Comparison of ENCODE assay signal across 11 cellular contexts in the genomic region with DNA sequence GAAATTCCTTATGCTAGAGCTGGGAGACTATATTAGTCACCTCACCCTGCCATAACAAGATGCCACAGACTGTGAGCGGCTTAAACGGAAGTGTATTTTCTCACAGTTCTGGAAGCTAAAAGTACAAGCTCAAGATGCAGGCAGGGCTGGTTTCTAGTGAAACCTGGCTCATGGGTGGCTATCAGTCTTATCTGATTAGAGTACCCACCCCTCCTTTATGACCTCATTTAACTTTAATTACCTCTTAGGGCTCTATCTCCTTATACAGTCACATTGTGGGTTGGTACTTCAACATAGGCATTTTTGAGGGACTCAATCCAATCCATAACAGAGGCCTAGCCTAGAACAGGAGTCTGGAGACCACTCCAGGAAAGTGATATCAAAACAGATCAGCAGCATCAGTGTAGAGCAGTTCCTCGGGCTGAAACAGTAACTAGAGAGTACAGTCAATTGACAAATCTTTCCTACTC. TPM values are rescaled to one million over a fixed set of nuclear protein-coding genes. Genes with fewer than 3 reads are reported as not detected.
DNase-seq lines count a peak whose midpoint lies in the region; ATAC-seq and TF ChIP-seq lines count a peak whose summit lies in the region.
"Had no signal": no experiment of that assay in that cellular context is flagged by ENCODE, and none has a peak within 500 bp of the region (broad histone marks: within the 10 kb centered on the region; RNA-seq: fewer than 3 reads in every experiment).

No MANE protein-coding gene starts in this region.

- H3K79me2 ChIP-seq in hepatocyte, result peaks cover 25% of the 10 kb centered on the region

- H2AFZ ChIP-seq in hepatocyte, result no peak overlapping the region

- H3K9me3 ChIP-seq in hepatocyte (ENCODE audit: low read depth) (no peaks in the 10 kb centered on the region), suprapubic skin (no peaks in the 10 kb centered on the region)

- H4K20me1 ChIP-seq in hepatocyte (ENCODE audit: insufficient read depth, poor library complexity, severe bottlenecking), result peaks cover 19% of the 10 kb centered on the region

- no peak for TF ChIP-seq EP300 in suprapubic skin (IDR thresholded peaks at IDR 0.05)

- no peaks in the 10 kb centered on the region for H3K9me2 ChIP-seq in hepatocyte (replicated peaks; ENCODE audit: insufficient read depth)

- H3K27ac ChIP-seq in hepatocyte (peak overlapping the region; percentile 70), suprapubic skin (no peak overlapping the region)

- no peak overlapping the region for H3K4me2 ChIP-seq in hepatocyte

- DNase-seq in A172 (ENCODE audit: low spot score), result peak; percentile 45
- peak; percentile 8 for DNase-seq in H4 (ENCODE audit: low spot score)
- DNase-seq in astrocyte of the hippocampus (ENCODE audit: low read depth, low spot score), result peak; percentile 28
- peak; percentile 63 for DNase-seq in hepatocyte (ENCODE audit: low spot score)
- DNase-seq in suprapubic skin (ENCODE audit: low spot score in 2 of 2), result no peak
- no peak for DNase-seq in GF-D8 (lab: John Stamatoyannopoulos, UW)
- no peak for DNase-seq in activated CD4-positive, CD25-positive, alpha-beta regulatory T cell treated with anti-CD3 and anti-CD28 coated beads, Interleukin-2, amount 50 U/mL, for 72 hours
- DNase-seq: head of caudate nucleus, NCI-H1694 treated with DMSO at 0.1 percent for 48 hours had no signal

- 58% methylated on average over 3 of the region's 3 CpGs for WGBS in hepatocyte (ENCODE audit: low lambda C conversion rate, missing lambda C conversion rate)
- WGBS in suprapubic skin, result 51% methylated on average over 3 of the region's 3 CpGs

- TF ChIP-seq POLR2A in suprapubic skin (IDR thresholded peaks at IDR 0.05), result no peak

- H3K36me3 ChIP-seq in hepatocyte (replicated peaks; ENCODE audit: insufficient read depth, low read depth) (no peaks in the 10 kb centered on the region), suprapubic skin (peaks cover 13% of the 10 kb centered on the region)

- no peak overlapping the region for H3K4me3 ChIP-seq in hepatocyte
- no peak overlapping the region for H3K4me3 ChIP-seq in suprapubic skin

- no peaks in the 10 kb centered on the region for H3K27me3 ChIP-seq in hepatocyte
- no peaks in the 10 kb centered on the region for H3K27me3 ChIP-seq in suprapubic skin

- H3K4me1 ChIP-seq in hepatocyte (ENCODE audit: insufficient read depth), result peaks cover 10% of the 10 kb centered on the region
- H3K4me1 ChIP-seq in suprapubic skin, result peaks cover 30% of the 10 kb centered on the region

- ATAC-seq in HG03378 (IDR thresholded peaks at IDR 0.05; ENCODE audit: unreplicated experiment), result no peak
- ATAC-seq: Panc1 had no signal

- TF ChIP-seq CTCF in hepatocyte (IDR thresholded peaks at IDR 0.05; ENCODE audit: poor library complexity), result no peak
- TF ChIP-seq CTCF in suprapubic skin (IDR thresholded peaks at IDR 0.05), result no peak

RNA-seq across cellular contexts. Expression of gene SNRNP48, which starts 2.3 kb away (rescaled TPM):
- 12.6 and 17.0 TPM in 2 replicates for total RNA-seq in A172 (2014; rRNA removed; shearing (Covaris generic))
- total RNA-seq in H4 (2014; rRNA removed; shearing (Covaris generic)), result 6.4 and 6.6 TPM in 2 replicates
- total RNA-seq in hepatocyte (14.6 and 15.3 TPM in 2 replicates), suprapubic skin (10 to 100 TPM in 2 of 4 donors, 1 to 10 TPM in 2; 7.9 to 12.4 (median 9.7) TPM)
- polyA plus RNA-seq in hepatocyte, result 4.0 and 7.6 TPM in 2 replicates

RNA-seq across cellular contexts. Expression of gene DSP, which starts 46.2 kb away (rescaled TPM):
- total RNA-seq in A172 (2014; rRNA removed; shearing (Covaris generic)), result 39.5 and 40.9 TPM in 2 replicates
- total RNA-seq in H4 (2014; rRNA removed; shearing (Covaris generic)), result 0.02 and 0.04 TPM in 2 replicates
- total RNA-seq in hepatocyte (123 and 156 TPM in 2 replicates), suprapubic skin (1,000 to 10,000 TPM; 1,704 to 2,508 (median 2,195) TPM)
- 73.7 and 78.1 TPM in 2 replicates for polyA plus RNA-seq in hepatocyte

Comparison
In these comparisons a context has a peak if more than half of its experiments do, and no peak if none do; other contexts are left out.
1. DNase-seq: peak in A172 (single experiment), H4 (single experiment), astrocyte of the hippocampus (single experiment) and hepatocyte (single experiment); none in suprapubic skin (0 of 2), GF-D8 (single experiment) and activated CD4-positive, CD25-positive, alpha-beta regulatory T cell treated with anti-CD3 and anti-CD28 coated beads, Interleukin-2, amount 50 U/mL, for 72 hours (single experiment).
2. RNA of gene DSP, which starts 46.2 kb away (total RNA-seq): 1,704 to 2,508 TPM in suprapubic skin, 123 to 156 TPM in hepatocyte and 39.5 to 40.9 TPM in A172; 0.02 to 0.04 TPM in H4; every median in the first group is over 10 times any median in the second.